In genomic region chrX:44253573-44253942, GRCh38 we compare ENCODE assay signal across 8 cellular contexts.
DNase-seq lines count a peak whose midpoint lies in the region; ATAC-seq and TF ChIP-seq lines count a peak whose summit lies in the region.

No MANE protein-coding gene starts in this region.

- H3K27me3 Mint-ChIP-seq in activated naive CD4-positive, alpha-beta T cell treated with anti-CD3 and anti-CD28 coated beads, Interleukin-2, amount 50 U/mL, for 24 hours, result no peaks in the 10 kb centered on the region

- no peak for TF ChIP-seq POLR2A in esophagus muscularis mucosa (IDR thresholded peaks at IDR 0.05; ENCODE audit: low read depth)
- TF ChIP-seq POLR2A in suprapubic skin (IDR thresholded peaks at IDR 0.05), result no peak

- peaks cover 10% of the 10 kb centered on the region for H3K9me3 Mint-ChIP-seq in activated naive CD4-positive, alpha-beta T cell treated with anti-CD3 and anti-CD28 coated beads, Interleukin-2, amount 50 U/mL, for 24 hours

- H3K27ac ChIP-seq in HUES6 (ENCODE audit: low read depth, low read length), result 0 out of 2 replicates have a peak overlapping the region, but pooled peaks have one; percentile 22
- H3K27ac ChIP-seq in esophagus muscularis mucosa (replicated peaks in 1 of 4), result no peak overlapping the region
- no peak overlapping the region for H3K27ac ChIP-seq in suprapubic skin

- H3K4me3 Mint-ChIP-seq in activated naive CD4-positive, alpha-beta T cell treated with anti-CD3 and anti-CD28 coated beads, Interleukin-2, amount 50 U/mL, for 24 hours, result peak overlapping the region; percentile 49

- no peaks in the 10 kb centered on the region for H3K9me3 ChIP-seq in HUES6 (ENCODE audit: control insufficient read depth, insufficient read depth, low read depth, low read length)
- H3K9me3 ChIP-seq in esophagus muscularis mucosa, result no peaks in the 10 kb centered on the region
- H3K9me3 ChIP-seq in suprapubic skin, result no peaks in the 10 kb centered on the region

- H3K4me3 ChIP-seq in HUES6 (ENCODE audit: low read depth, low read length) (peak overlapping the region; percentile 29; the same call in 1 of the 2 replicates), esophagus muscularis mucosa (peak overlapping the region; percentile 20 to 42 (median 31)), suprapubic skin (peak overlapping the region; percentile 14)

- H3K4me1 ChIP-seq in HUES6 (ENCODE audit: control insufficient read depth, insufficient read depth, low read length) (peaks cover 28% of the 10 kb centered on the region; the same call in 1 of the 2 replicates), esophagus muscularis mucosa (peaks cover 4 to 13% (median 11%) of the 10 kb centered on the region in 4 donors), suprapubic skin (peaks cover 11% of the 10 kb centered on the region)

- H3K27me3 ChIP-seq in HUES6 (ENCODE audit: control insufficient read depth, insufficient read depth, low read length) (no peaks in the 10 kb centered on the region), esophagus muscularis mucosa (no peaks in the 10 kb centered on the region), suprapubic skin (no peaks in the 10 kb centered on the region)

- intact Hi-C loops in esophagus muscularis mucosa (cut with DNase I), result no loop called here

- peaks cover 25% of the 10 kb centered on the region for H3K36me3 Mint-ChIP-seq in activated naive CD4-positive, alpha-beta T cell treated with anti-CD3 and anti-CD28 coated beads, Interleukin-2, amount 50 U/mL, for 24 hours

- H3K36me3 ChIP-seq in HUES6 (ENCODE audit: control insufficient read depth, insufficient read depth, low read length), result no peaks in the 10 kb centered on the region
- H3K36me3 ChIP-seq in esophagus muscularis mucosa, result no peaks in the 10 kb centered on the region
- H3K36me3 ChIP-seq in suprapubic skin, result no peaks in the 10 kb centered on the region

- TF ChIP-seq EP300 in esophagus muscularis mucosa (IDR thresholded peaks at IDR 0.05), result no peak
- TF ChIP-seq EP300 in suprapubic skin (IDR thresholded peaks at IDR 0.05), result no peak

- 43% methylated on average over 2 of the region's 4 CpGs for WGBS in esophagus muscularis mucosa
- 51% methylated on average over 2 of the region's 4 CpGs for WGBS in suprapubic skin

- H3K9ac ChIP-seq in HUES6 (ENCODE audit: low read length), result peak overlapping the region; percentile 60

- TF ChIP-seq CTCF in esophagus muscularis mucosa (IDR thresholded peaks at IDR 0.05) (no peak), suprapubic skin (IDR thresholded peaks at IDR 0.05) (no peak)

- H3K27ac Mint-ChIP-seq in activated naive CD4-positive, alpha-beta T cell treated with anti-CD3 and anti-CD28 coated beads, Interleukin-2, amount 50 U/mL, for 24 hours, result peak overlapping the region; percentile 8

- no peak for ATAC-seq in HG02588 (IDR thresholded peaks at IDR 0.05; ENCODE audit: unreplicated experiment)
- no peak for ATAC-seq in HG02973 (IDR thresholded peaks at IDR 0.05; ENCODE audit: unreplicated experiment)

- peaks cover 31% of the 10 kb centered on the region for H3K4me1 Mint-ChIP-seq in activated naive CD4-positive, alpha-beta T cell treated with anti-CD3 and anti-CD28 coated beads, Interleukin-2, amount 50 U/mL, for 24 hours

- no peak for DNase-seq in activated naive CD4-positive, alpha-beta T cell (lab: John Stamatoyannopoulos, UW)
- no peak for DNase-seq in esophagus muscularis mucosa (ENCODE audit: extremely low spot score)
- no peak for DNase-seq in suprapubic skin (ENCODE audit: low spot score in 2 of 2)
- no peak for DNase-seq in SHP77 treated with DMSO at 0.1 percent for 48 hours (lab: John Stamatoyannopoulos, UW)
